Comparison of ENCODE assay signal across 1 cellular context in the genomic region with DNA sequence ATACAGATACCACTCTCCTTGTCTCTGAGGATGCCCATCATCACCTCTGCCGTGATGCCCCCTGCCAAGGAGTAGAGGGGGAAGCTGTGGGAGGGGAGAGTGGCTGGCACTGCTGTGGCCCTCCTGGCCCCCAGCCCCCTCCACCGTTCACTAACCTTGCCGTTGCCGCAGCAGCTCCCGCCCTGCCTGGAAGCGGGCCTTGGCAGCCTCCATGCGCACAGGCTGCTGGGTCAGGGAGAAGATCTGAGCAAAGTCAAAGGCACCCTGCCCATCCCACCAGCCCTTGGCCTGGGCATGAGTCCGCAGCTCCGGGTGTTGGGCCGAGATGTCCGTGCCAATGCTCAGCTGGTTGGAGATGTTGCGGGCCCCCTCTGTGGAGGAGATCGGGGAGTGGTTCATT.
TF ChIP-seq lines count a peak whose summit lies in the region.

No MANE protein-coding gene starts in this region.

TF ChIP-seq in IMR-90, 13 proteins besides CTCF, POLR2A, EP300 and RAD21:
- TF ChIP-seq CHD1 (IDR thresholded peaks at IDR 0.05; ENCODE audit: low read depth, low read length) (no peak), MXI1 (IDR thresholded peaks at IDR 0.05; ENCODE audit: borderline replicate concordance, low read depth, low read length) (no peak), CEBPB (IDR thresholded peaks at IDR 0.05; ENCODE audit: low read depth, low read length) (no peak), RCOR1 (IDR thresholded peaks at IDR 0.05; ENCODE audit: insufficient replicate concordance, low read length) (no peak)
- TF ChIP-seq, protein P1, sequence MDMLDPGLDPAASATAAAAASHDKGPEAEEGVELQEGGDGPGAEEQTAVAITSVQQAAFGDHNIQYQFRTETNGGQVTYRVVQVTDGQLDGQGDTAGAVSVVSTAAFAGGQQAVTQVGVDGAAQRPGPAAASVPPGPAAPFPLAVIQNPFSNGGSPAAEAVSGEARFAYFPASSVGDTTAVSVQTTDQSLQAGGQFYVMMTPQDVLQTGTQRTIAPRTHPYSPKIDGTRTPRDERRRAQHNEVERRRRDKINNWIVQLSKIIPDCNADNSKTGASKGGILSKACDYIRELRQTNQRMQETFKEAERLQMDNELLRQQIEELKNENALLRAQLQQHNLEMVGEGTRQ (IDR thresholded peaks at IDR 0.05; ENCODE audit: low read depth, low read length), result no peak
